Comparison of ENCODE assay signal across 13 cellular contexts in the genomic region with DNA sequence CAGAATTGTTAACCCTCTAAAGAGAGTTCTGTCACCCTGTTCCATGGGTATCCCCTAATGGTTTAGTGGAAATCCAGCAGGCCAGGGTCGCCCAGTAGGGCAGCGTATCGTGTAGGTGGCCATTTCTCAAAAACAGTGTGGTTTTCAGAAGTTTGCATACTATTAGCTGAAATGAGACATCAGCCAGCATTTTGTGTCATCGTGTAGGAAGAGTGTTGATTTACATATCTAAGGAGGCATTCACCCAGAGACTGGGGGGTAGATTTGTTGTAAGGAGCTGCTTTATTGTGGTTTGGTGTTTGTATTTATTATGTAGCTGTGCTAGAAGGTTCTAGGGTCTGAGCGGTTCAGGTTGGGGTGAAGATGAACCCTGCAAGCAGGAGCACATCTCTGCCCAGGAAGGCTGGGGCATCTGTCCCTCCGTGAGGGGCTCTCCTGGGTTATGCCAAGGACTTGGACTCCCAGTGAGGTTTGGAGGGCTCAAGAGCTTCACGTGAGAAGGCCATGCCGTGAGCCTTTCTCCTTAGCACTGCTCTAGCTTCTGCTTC.
DNase-seq lines count a peak whose midpoint lies in the region; ATAC-seq and FAIRE-seq lines count a peak whose summit lies in the region.
"Had no signal": no experiment of that assay in that cellular context is flagged by ENCODE, and none has a peak within 500 bp of the region (broad histone marks: within the 10 kb centered on the region; RNA-seq: fewer than 3 reads in every experiment).

No MANE protein-coding gene starts in this region.

- no peak overlapping the region for H2AK5ac ChIP-seq in neuronal stem cell (ENCODE audit: low read depth, low read length)

- peaks cover 0 to 14% of the 10 kb centered on the region in 2 donors for H3K4me1 ChIP-seq in neuronal stem cell (ENCODE audit: control insufficient read depth in 2 of 2, insufficient read depth in 1 of 2, low read depth in 1 of 2, low read length in 2 of 2)

- H3K27ac ChIP-seq in neuronal stem cell (replicated peaks; ENCODE audit: low read length): no peak overlapping the region
- H3K27ac ChIP-seq: 22Rv1 had no signal

- no peak overlapping the region for H4K8ac ChIP-seq in neuronal stem cell (ENCODE audit: low read depth, low read length)

- no CpG with 5 or more reads among the region's 8 CpGs for WGBS in neuronal stem cell (ENCODE audit: extremely low coverage in 2 of 2, insufficient read length in 2 of 2, insufficient replicate concordance in 1 of 2), 2 donors

- no peak overlapping the region for H3K14ac ChIP-seq in neuronal stem cell (ENCODE audit: low read length)

- peaks cover 7 to 72% of the 10 kb centered on the region in 2 donors for H3K36me3 ChIP-seq in neuronal stem cell (replicated peaks in 1 of 2; ENCODE audit: control insufficient read depth in 2 of 2, insufficient read depth in 2 of 2, low read length in 2 of 2)

- no peaks in the 10 kb centered on the region for H3K27me3 ChIP-seq in neuronal stem cell (ENCODE audit: control insufficient read depth in 3 of 3, insufficient read depth in 3 of 3, low read depth in 1 of 3, low read length in 3 of 3)

- H2AFZ ChIP-seq in neuronal stem cell (ENCODE audit: low read length): no peak overlapping the region

- ATAC-seq in GM21528 (IDR thresholded peaks at IDR 0.05; ENCODE audit: low FRiP score, unreplicated experiment) (peak; percentile 69), HG03439 (IDR thresholded peaks at IDR 0.05; ENCODE audit: unreplicated experiment) (peak; percentile 86)
- ATAC-seq: HCT116 had no signal

- no peaks in the 10 kb centered on the region for H3K9me3 Mint-ChIP-seq in T-helper 2 cell treated with Interferon-gamma antibody and Interleukin-4, amounts not matched to agents 5 μg/mL and 100 μg/mL, for 36 hours

- FAIRE-seq in urothelium cell line (lab: Jason Lieb, UNC): no peak
- FAIRE-seq: kidney had no signal

- no peak overlapping the region for H4K91ac ChIP-seq in neuronal stem cell (ENCODE audit: low read depth, low read length, poor library complexity)

- H2BK12ac ChIP-seq in neuronal stem cell (ENCODE audit: low read length): no peak overlapping the region

- H2BK120ac ChIP-seq in neuronal stem cell (ENCODE audit: low read depth, low read length): no peak overlapping the region

- peaks cover 3% of the 10 kb centered on the region for H3K4me1 Mint-ChIP-seq in T-helper 2 cell treated with Interferon-gamma antibody and Interleukin-4, amounts not matched to agents 5 μg/mL and 100 μg/mL, for 36 hours (ENCODE audit: low read depth)

- no peak overlapping the region for H3K4me2 ChIP-seq in neuronal stem cell (ENCODE audit: insufficient read depth, low read length, poor library complexity, severe bottlenecking)

- no peak overlapping the region for H2BK5ac ChIP-seq in neuronal stem cell (ENCODE audit: low read length)

- H3K9ac ChIP-seq in neuronal stem cell (ENCODE audit: low read depth, low read length, poor library complexity): no peak overlapping the region

- H3K9me3 ChIP-seq in neuronal stem cell (replicated peaks in 1 of 2; ENCODE audit: control insufficient read depth in 2 of 2, insufficient read depth in 1 of 2, low read depth in 1 of 2, low read length in 2 of 2): peaks cover 0 to 4% of the 10 kb centered on the region in 2 donors

- no peak overlapping the region for H2BK15ac ChIP-seq in neuronal stem cell (ENCODE audit: low read length)

- H3K79me1 ChIP-seq in neuronal stem cell (ENCODE audit: low read depth, low read length): peaks cover 2% of the 10 kb centered on the region

- no peak overlapping the region for H3K23ac ChIP-seq in neuronal stem cell (ENCODE audit: low read depth, low read length, poor library complexity)

- DNase-seq in T-helper 2 cell treated with Interferon-gamma antibody and Interleukin-4, amounts not matched to agents 5 μg/mL and 100 μg/mL, for 36 hours (ENCODE audit: low spot score): peak; percentile 52
- no peak for DNase-seq in T-helper 2 cell
- no peak for DNase-seq in neuronal stem cell (ENCODE audit: low spot score)
- no peak for DNase-seq in RKO (ENCODE audit: low spot score)
- no peak for DNase-seq in urothelium cell line (ENCODE audit: low spot score)
- DNase-seq in DMS79 treated with DMSO at 0.1 percent for 48 hours (lab: John Stamatoyannopoulos, UW): no peak
- DNase-seq: amygdala, kidney, MM.1S had no signal

- H3K18ac ChIP-seq in neuronal stem cell (ENCODE audit: low read length): peak overlapping the region; percentile 35

- peaks cover 10% of the 10 kb centered on the region for H3K36me3 Mint-ChIP-seq in T-helper 2 cell treated with Interferon-gamma antibody and Interleukin-4, amounts not matched to agents 5 μg/mL and 100 μg/mL, for 36 hours (ENCODE audit: low read depth)

- H3K27ac Mint-ChIP-seq in T-helper 2 cell treated with Interferon-gamma antibody and Interleukin-4, amounts not matched to agents 5 μg/mL and 100 μg/mL, for 36 hours: no peak overlapping the region

- no peak overlapping the region for H3K4ac ChIP-seq in neuronal stem cell (ENCODE audit: low read length)

- H3K4me3 ChIP-seq in neuronal stem cell (ENCODE audit: low read length in 2 of 2): no peak overlapping the region

- no peak overlapping the region for H3K4me3 Mint-ChIP-seq in T-helper 2 cell treated with Interferon-gamma antibody and Interleukin-4, amounts not matched to agents 5 μg/mL and 100 μg/mL, for 36 hours

- H3K27me3 Mint-ChIP-seq in T-helper 2 cell treated with Interferon-gamma antibody and Interleukin-4, amounts not matched to agents 5 μg/mL and 100 μg/mL, for 36 hours (ENCODE audit: low read depth): no peaks in the 10 kb centered on the region
